Comparison of ENCODE assay signal across 19 cellular contexts in the genomic region with DNA sequence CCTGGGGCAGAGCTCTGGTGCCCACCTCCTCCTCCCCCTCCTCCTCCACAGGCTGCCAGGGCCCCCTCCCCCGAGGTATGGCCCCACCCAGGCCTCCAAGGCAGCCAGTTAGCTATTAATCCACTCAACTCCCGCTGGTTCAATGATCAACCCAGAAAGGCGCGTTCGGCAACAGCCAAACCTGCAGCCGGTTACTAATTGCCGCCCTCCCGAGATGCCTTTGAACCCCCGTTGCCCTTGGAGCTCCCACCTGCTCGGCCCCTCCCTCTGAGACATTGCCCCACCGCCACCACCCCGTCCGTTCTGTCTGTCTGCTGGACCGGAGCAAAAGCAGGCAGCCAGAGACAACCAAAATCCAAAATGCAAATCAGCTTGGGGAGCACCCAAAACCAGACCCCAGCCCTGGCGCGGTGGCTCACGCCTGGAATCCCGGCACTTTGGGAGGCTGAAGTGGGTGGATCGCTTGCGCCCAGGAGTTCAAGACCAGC. TPM values are rescaled to one million over a fixed set of nuclear protein-coding genes. Genes with fewer than 3 reads are reported as not detected.
DNase-seq lines count a peak whose midpoint lies in the region; ATAC-seq and TF ChIP-seq lines count a peak whose summit lies in the region.
"Had no signal": no experiment of that assay in that cellular context is flagged by ENCODE, and none has a peak within 500 bp of the region (broad histone marks: within the 10 kb centered on the region; RNA-seq: fewer than 3 reads in every experiment).

No MANE protein-coding gene starts in this region.

- H3K9me3 ChIP-seq in Peyer's patch, result no peaks in the 10 kb centered on the region
- no peaks in the 10 kb centered on the region for H3K9me3 ChIP-seq in osteoblast (ENCODE audit: low read depth, low read length)
- H3K9me3 ChIP-seq: esophagus squamous epithelium, heart left ventricle, left ventricle myocardium inferior, SJCRH30, vagina had no signal

- ATAC-seq in left colon (peak; percentile 69), sciatic nerve (no peak)
- ATAC-seq: activated T-cell treated with anti-CD3 and anti-CD28 coated beads, Interleukin-2, amount 50 U/mL, for 72 hours; heart left ventricle; stimulated activated naive B cell treated with anti-CD40 and anti-IgM and Interleukin-4, amounts not matched to agents 10 μg/mL and 1 μg/mL and 100 μg/mL, for 72 hours had no signal

- peak in 1 of 2 donors; percentile 18 for TF ChIP-seq POLR2A in Peyer's patch (IDR thresholded peaks at IDR 0.05)

- no peak overlapping the region for H2AFZ ChIP-seq in osteoblast (ENCODE audit: low read length)
- H2AFZ ChIP-seq: GM23248 had no signal

- H3K27ac ChIP-seq in Peyer's patch (peak overlapping the region in 3 of 4 donors; percentile 62 to 80 (median 65)), osteoblast (ENCODE audit: low read depth, low read length) (no peak overlapping the region)
- H3K27ac ChIP-seq: esophagus squamous epithelium, GM23248, heart left ventricle, KMS-11, SJCRH30, vagina had no signal

- peaks cover 4% of the 10 kb centered on the region for H4K20me1 ChIP-seq in osteoblast (ENCODE audit: insufficient read depth, low read length)

- intact Hi-C loops in left colon (cut with DNase I, micrococcal nuclease) (no loop called here), sciatic nerve (cut with DNase I) (no loop called here)

- peaks cover 5 to 56% (median 12%) of the 10 kb centered on the region in 4 donors for H3K4me1 ChIP-seq in Peyer's patch
- no peaks in the 10 kb centered on the region for H3K4me1 ChIP-seq in osteoblast (ENCODE audit: insufficient read depth, low read length)

- DNase-seq in NCI-H1417 (lab: John Stamatoyannopoulos, UW) (peak in 2 of 3 experiments; percentile 68 to 81), NCI-H1417 treated with DMSO at 0.1 percent for 48 hours (lab: John Stamatoyannopoulos, UW) (no peak), Peyer's patch (peak in 2 of 3 donors; percentile 86 to 88), left colon (peak; percentile 84 to 94), renal cortical epithelial cell (ENCODE audit: low read depth) (peak; percentile 78), osteoblast (ENCODE audit: insufficient read length, low spot score, missing footprints) (no peak), NOMO-1 (lab: John Stamatoyannopoulos, UW; ENCODE audit: unreplicated experiment in 2 of 2) (no peak), sciatic nerve (ENCODE audit: low spot score) (no peak)
- DNase-seq: activated CD4-positive, alpha-beta T cell treated with anti-CD3 and anti-CD28 coated beads, Interleukin-2, amount 10 ng/mL, durations not matched to agents 7 days and 5 days; activated T-cell treated with anti-CD3 and anti-CD28 coated beads, Interleukin-2, amount 50 U/mL, for 72 hours; esophagus squamous epithelium; GM23248; heart left ventricle; left ventricle myocardium inferior; NCI-H1694; SJCRH30; stimulated activated naive B cell treated with anti-CD40 and anti-IgM and Interleukin-4, amounts not matched to agents 10 μg/mL and 1 μg/mL and 100 μg/mL, for 72 hours had no signal

- H3K27me3 ChIP-seq in Peyer's patch (no peaks in the 10 kb centered on the region), osteoblast (ENCODE audit: insufficient read depth, low read length) (no peaks in the 10 kb centered on the region)
- H3K27me3 ChIP-seq: esophagus squamous epithelium, heart left ventricle, SJCRH30, vagina had no signal

- H3K36me3 ChIP-seq in Peyer's patch, result peaks cover 0 to 45% (median 0%) of the 10 kb centered on the region in 3 donors
- H3K36me3 ChIP-seq in osteoblast (ENCODE audit: insufficient read depth, low read length), result peaks cover 11% of the 10 kb centered on the region

- H3K79me2 ChIP-seq in osteoblast (ENCODE audit: insufficient read depth, low read length), result peaks cover 2% of the 10 kb centered on the region

- no peak overlapping the region for H3K4me2 ChIP-seq in osteoblast (ENCODE audit: insufficient read depth, low read length)
- H3K4me2 ChIP-seq: KMS-11 had no signal

- TF ChIP-seq CTCF in Peyer's patch (IDR thresholded peaks at IDR 0.05) (no peak), osteoblast (IDR thresholded peaks at IDR 0.05; ENCODE audit: extremely low read depth, low read depth, low read length) (no peak)

- peak overlapping the region in 1 of 4 donors; percentile 8 for H3K4me3 ChIP-seq in Peyer's patch
- H3K4me3 ChIP-seq in osteoblast (ENCODE audit: insufficient read depth, low read length), result no peak overlapping the region
- H3K4me3 ChIP-seq: esophagus squamous epithelium, GM23248, heart left ventricle, left ventricle myocardium inferior, SJCRH30, vagina had no signal

RNA-seq across cellular contexts. Expression of a gene that starts 25.8 kb away (rescaled TPM):
- total RNA-seq in Peyer's patch, result 10 to 100 TPM; 38.2 to 95.7 (median 53.8) TPM
- total RNA-seq in left colon, result 10 to 100 TPM; 49.5 to 72.2 TPM
- 9.2 and 47.5 TPM in 2 replicates for total RNA-seq in renal cortical epithelial cell
- 10.5 and 14.4 TPM in 2 replicates for total RNA-seq in osteoblast
- total RNA-seq in sciatic nerve, result 84.2 TPM

RNA-seq across cellular contexts. Expression of a gene that starts 37.3 kb away (rescaled TPM):
- total RNA-seq in Peyer's patch, result 10 to 100 TPM; 63.5 to 80.8 (median 74.6) TPM
- total RNA-seq in left colon, result 10 to 100 TPM; 64.2 to 82.4 TPM
- 20.8 and 69.4 TPM in 2 replicates for total RNA-seq in renal cortical epithelial cell
- 36.8 and 38.4 TPM in 2 replicates for total RNA-seq in osteoblast
- total RNA-seq in sciatic nerve, result 52.2 TPM

Comparison
In these comparisons a context has a peak if more than half of its experiments do, and no peak if none do; other contexts are left out.
1. DNase-seq: peak in NCI-H1417 (2 of 3), Peyer's patch (2 of 3), left colon (2 of 2) and renal cortical epithelial cell (single experiment); none in NCI-H1417 treated with DMSO at 0.1 percent for 48 hours (single experiment), osteoblast (single experiment), NOMO-1 (0 of 2) and sciatic nerve (single experiment).